ENCODE assay signal across 28 cellular contexts in genomic region chr10:104924101-104924795, GRCh38.
"Had no signal": no experiment of that assay in that cellular context is flagged by ENCODE, and none has a peak within 500 bp of the region (broad histone marks: within the 10 kb centered on the region; RNA-seq: fewer than 3 reads in every experiment).

No MANE protein-coding gene starts in this region.

- ATAC-seq: effector memory CD8-positive, alpha-beta T cell; esophagus mucosa; gastrocnemius medialis; heart right ventricle; left lung; left ventricle myocardium superior; lower lobe of right lung; mucosa of descending colon; naive thymus-derived CD8-positive, alpha-beta T cell had no signal

- H3K27me3 Mint-ChIP-seq: dendritic cell treated with granulocyte-macrophage colony-stimulating factor and Interleukin-4, amounts not matched to agents 40 ng/mL and 50 ng/mL, for 4 days; effector memory CD8-positive, alpha-beta T cell had no signal

- H3K27ac ChIP-seq: colonic mucosa, epithelial cell of prostate, esophagus squamous epithelium, gastrocnemius medialis, heart right ventricle, left lung, lower lobe of right lung had no signal

- H3K4me3 Mint-ChIP-seq: dendritic cell treated with granulocyte-macrophage colony-stimulating factor and Interleukin-4, amounts not matched to agents 40 ng/mL and 50 ng/mL, for 4 days; effector memory CD8-positive, alpha-beta T cell; endodermal cell; immature natural killer cell; mesothelial cell of epicardium; naive B cell; naive thymus-derived CD8-positive, alpha-beta T cell had no signal

- H3K4me1 Mint-ChIP-seq: immature natural killer cell, mesothelial cell of epicardium, naive B cell had no signal

- H3K4me1 ChIP-seq: colonic mucosa, esophagus squamous epithelium, gastrocnemius medialis, heart right ventricle, left lung, lower lobe of right lung had no signal

- H3K4me3 ChIP-seq: colonic mucosa, esophagus squamous epithelium, gastrocnemius medialis, heart right ventricle, left lung, lower lobe of right lung, mucosa of descending colon had no signal

- H3K36me3 ChIP-seq: colonic mucosa, esophagus squamous epithelium, gastrocnemius medialis, heart right ventricle, left lung, lower lobe of right lung had no signal

- H3K27me3 ChIP-seq: colonic mucosa, esophagus squamous epithelium, gastrocnemius medialis, left lung had no signal

- H3K36me3 Mint-ChIP-seq: immature natural killer cell; mesothelial cell of epicardium; naive B cell; naive thymus-derived CD8-positive, alpha-beta T cell had no signal

- H3K9me3 ChIP-seq: colonic mucosa, esophagus squamous epithelium, gastrocnemius medialis, heart right ventricle, left lung, lower lobe of right lung, mucosa of descending colon had no signal

- H3K27ac Mint-ChIP-seq: dendritic cell treated with granulocyte-macrophage colony-stimulating factor and Interleukin-4, amounts not matched to agents 40 ng/mL and 50 ng/mL, for 4 days; effector memory CD8-positive, alpha-beta T cell; endodermal cell; immature natural killer cell; mesothelial cell of epicardium; naive B cell had no signal

- DNase-seq: colonic mucosa; cortex of kidney; effector CD8-positive, alpha-beta T cell; effector memory CD8-positive, alpha-beta T cell; endodermal cell; erythroblast; esophagus squamous epithelium; foreskin fibroblast; foreskin melanocyte; gastrocnemius medialis; glutamatergic neuron; head of caudate nucleus; heart right ventricle; hippocampal formation; immature natural killer cell; islet precursor cell; kidney; left lung; left ventricle myocardium superior; lower lobe of right lung; mesenchymal stem cell; mucosa of descending colon; naive B cell; naive thymus-derived CD8-positive, alpha-beta T cell had no signal

- H3K9me3 Mint-ChIP-seq: dendritic cell treated with granulocyte-macrophage colony-stimulating factor and Interleukin-4, amounts not matched to agents 40 ng/mL and 50 ng/mL, for 4 days; endodermal cell; mesothelial cell of epicardium; naive B cell; naive thymus-derived CD8-positive, alpha-beta T cell had no signal
